8 cellular contexts compared by ENCODE assay signal in the genomic region with DNA sequence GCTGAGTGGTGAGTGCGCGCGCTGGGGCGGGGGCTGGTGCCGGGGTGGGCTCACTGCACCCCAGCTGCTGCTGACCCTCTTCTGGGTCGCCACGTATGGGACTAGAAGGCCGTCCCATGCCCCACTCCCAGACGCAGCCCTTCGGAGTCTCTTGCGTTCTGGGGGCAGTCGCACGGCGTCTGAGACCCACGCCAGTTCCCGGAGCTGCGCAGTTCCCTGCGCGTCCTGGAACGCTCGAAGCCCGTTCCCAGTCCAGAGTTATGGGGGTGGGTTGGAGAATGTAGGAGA. TPM values are rescaled to one million over a fixed set of nuclear protein-coding genes. Genes with fewer than 3 reads are reported as not detected.
DNase-seq lines count a peak whose midpoint lies in the region; ATAC-seq and TF ChIP-seq lines count a peak whose summit lies in the region.

No MANE protein-coding gene starts in this region.

- peak overlapping the region; percentile 77 for H3K4me3 Mint-ChIP-seq in activated T-helper 1 cell treated with anti-CD3 and anti-CD28 coated beads, Interleukin-12 subunit alpha, Interleukin-12 subunit beta, Interleukin-2, Interleukin-4 antibody, amounts not matched to agents 30 ng/mL and 10 ng/mL and 1 ng/mL, durations not matched to agents 14 hours and 24 hours and 36 hours

- in situ Hi-C loops in GM13977 (cut with MboI; ENCODE audit: low pct_unique_long_range_greater_than_20kb, low sequenced_read_pairs, unreplicated experiment), result no loop called here

- intact Hi-C loops in activated T-helper 1 cell treated with anti-CD3 and anti-CD28 coated beads, Interleukin-12 subunit alpha, Interleukin-12 subunit beta, Interleukin-2, Interleukin-4 antibody, amounts not matched to agents 30 ng/mL and 10 ng/mL and 1 ng/mL, durations not matched to agents 14 hours and 24 hours and 36 hours (cut with micrococcal nuclease), result no loop called here
- intact Hi-C loops in sciatic nerve (cut with DNase I) (no loop called here), posterior cingulate gyrus (cut with DNase I) (no loop called here)

- H3K27me3 Mint-ChIP-seq in activated T-helper 1 cell treated with anti-CD3 and anti-CD28 coated beads, Interleukin-12 subunit alpha, Interleukin-12 subunit beta, Interleukin-2, Interleukin-4 antibody, amounts not matched to agents 30 ng/mL and 10 ng/mL and 1 ng/mL, durations not matched to agents 14 hours and 24 hours and 36 hours (ENCODE audit: insufficient read depth), result peaks cover 49% of the 10 kb centered on the region

- no peak overlapping the region for H3K27ac Mint-ChIP-seq in activated T-helper 1 cell treated with anti-CD3 and anti-CD28 coated beads, Interleukin-12 subunit alpha, Interleukin-12 subunit beta, Interleukin-2, Interleukin-4 antibody, amounts not matched to agents 30 ng/mL and 10 ng/mL and 1 ng/mL, durations not matched to agents 14 hours and 24 hours and 36 hours

- no peak for TF ChIP-seq CTCF in GM13977 (IDR thresholded peaks at IDR 0.05; ENCODE audit: extremely low read depth, insufficient read depth, missing control alignments)

- H3K9me3 Mint-ChIP-seq in activated T-helper 1 cell treated with anti-CD3 and anti-CD28 coated beads, Interleukin-12 subunit alpha, Interleukin-12 subunit beta, Interleukin-2, Interleukin-4 antibody, amounts not matched to agents 30 ng/mL and 10 ng/mL and 1 ng/mL, durations not matched to agents 14 hours and 24 hours and 36 hours, result peaks cover 6% of the 10 kb centered on the region

- H3K36me3 Mint-ChIP-seq in activated T-helper 1 cell treated with anti-CD3 and anti-CD28 coated beads, Interleukin-12 subunit alpha, Interleukin-12 subunit beta, Interleukin-2, Interleukin-4 antibody, amounts not matched to agents 30 ng/mL and 10 ng/mL and 1 ng/mL, durations not matched to agents 14 hours and 24 hours and 36 hours (ENCODE audit: low read depth), result peaks cover 14% of the 10 kb centered on the region

- DNase-seq in GM13977 (ENCODE audit: low spot score), result peak; percentile 30
- DNase-seq in activated T-helper 1 cell treated with anti-CD3 and anti-CD28 coated beads, Interleukin-12 subunit alpha, Interleukin-12 subunit beta, Interleukin-2, Interleukin-4 antibody, amounts not matched to agents 30 ng/mL and 10 ng/mL and 1 ng/mL, durations not matched to agents 14 hours and 24 hours and 36 hours (ENCODE audit: low spot score), result no peak
- peak; percentile 35 for DNase-seq in hepatic stellate cell (ENCODE audit: low spot score)
- DNase-seq in sciatic nerve (ENCODE audit: low spot score), result no peak
- DNase-seq in posterior cingulate gyrus, result no peak

- no peak for TF ChIP-seq POLR2A in GM18505 (IDR thresholded peaks at IDR 0.05; ENCODE audit: borderline replicate concordance, extremely low read depth, insufficient read depth, insufficient read length)

- ATAC-seq in sciatic nerve (peak; percentile 52), GM19452 (IDR thresholded peaks at IDR 0.05; ENCODE audit: unreplicated experiment) (no peak), GM18505 (IDR thresholded peaks at IDR 0.05; ENCODE audit: unreplicated experiment) (no peak), GM21723 (IDR thresholded peaks at IDR 0.05; ENCODE audit: unreplicated experiment) (no peak)

- H3K4me1 Mint-ChIP-seq in activated T-helper 1 cell treated with anti-CD3 and anti-CD28 coated beads, Interleukin-12 subunit alpha, Interleukin-12 subunit beta, Interleukin-2, Interleukin-4 antibody, amounts not matched to agents 30 ng/mL and 10 ng/mL and 1 ng/mL, durations not matched to agents 14 hours and 24 hours and 36 hours (ENCODE audit: low read depth), result peaks cover 48% of the 10 kb centered on the region

RNA-seq across cellular contexts. Expression of a gene that starts 0.3 kb away (rescaled TPM):
- total RNA-seq in activated T-helper 1 cell treated with anti-CD3 and anti-CD28 coated beads, Interleukin-12 subunit alpha, Interleukin-12 subunit beta, Interleukin-2, Interleukin-4 antibody, amounts not matched to agents 30 ng/mL and 10 ng/mL and 1 ng/mL, durations not matched to agents 14 hours and 24 hours and 36 hours, result 7.5 and 8.0 TPM in 2 replicates
- total RNA-seq in sciatic nerve, result 11.0 TPM

RNA-seq across cellular contexts. Expression of a gene that starts 26.3 kb away (rescaled TPM):
- total RNA-seq in activated T-helper 1 cell treated with anti-CD3 and anti-CD28 coated beads, Interleukin-12 subunit alpha, Interleukin-12 subunit beta, Interleukin-2, Interleukin-4 antibody, amounts not matched to agents 30 ng/mL and 10 ng/mL and 1 ng/mL, durations not matched to agents 14 hours and 24 hours and 36 hours, result not detected in 2 replicates
- not detected for total RNA-seq in sciatic nerve

RNA-seq across cellular contexts. Expression of a gene that starts 28.7 kb away (rescaled TPM):
- not detected in 2 replicates for total RNA-seq in activated T-helper 1 cell treated with anti-CD3 and anti-CD28 coated beads, Interleukin-12 subunit alpha, Interleukin-12 subunit beta, Interleukin-2, Interleukin-4 antibody, amounts not matched to agents 30 ng/mL and 10 ng/mL and 1 ng/mL, durations not matched to agents 14 hours and 24 hours and 36 hours
- total RNA-seq in sciatic nerve, result not detected

Comparison
In these comparisons a context has a peak if more than half of its experiments do, and no peak if none do; other contexts are left out.
1. DNase-seq: peak in GM13977 (single experiment) and hepatic stellate cell (single experiment); none in activated T-helper 1 cell treated with anti-CD3 and anti-CD28 coated beads, Interleukin-12 subunit alpha, Interleukin-12 subunit beta, Interleukin-2, Interleukin-4 antibody, amounts not matched to agents 30 ng/mL and 10 ng/mL and 1 ng/mL, durations not matched to agents 14 hours and 24 hours and 36 hours (single experiment), sciatic nerve (single experiment) and posterior cingulate gyrus (0 of 10).